8 cellular contexts compared by ENCODE assay signal in the genomic region with DNA sequence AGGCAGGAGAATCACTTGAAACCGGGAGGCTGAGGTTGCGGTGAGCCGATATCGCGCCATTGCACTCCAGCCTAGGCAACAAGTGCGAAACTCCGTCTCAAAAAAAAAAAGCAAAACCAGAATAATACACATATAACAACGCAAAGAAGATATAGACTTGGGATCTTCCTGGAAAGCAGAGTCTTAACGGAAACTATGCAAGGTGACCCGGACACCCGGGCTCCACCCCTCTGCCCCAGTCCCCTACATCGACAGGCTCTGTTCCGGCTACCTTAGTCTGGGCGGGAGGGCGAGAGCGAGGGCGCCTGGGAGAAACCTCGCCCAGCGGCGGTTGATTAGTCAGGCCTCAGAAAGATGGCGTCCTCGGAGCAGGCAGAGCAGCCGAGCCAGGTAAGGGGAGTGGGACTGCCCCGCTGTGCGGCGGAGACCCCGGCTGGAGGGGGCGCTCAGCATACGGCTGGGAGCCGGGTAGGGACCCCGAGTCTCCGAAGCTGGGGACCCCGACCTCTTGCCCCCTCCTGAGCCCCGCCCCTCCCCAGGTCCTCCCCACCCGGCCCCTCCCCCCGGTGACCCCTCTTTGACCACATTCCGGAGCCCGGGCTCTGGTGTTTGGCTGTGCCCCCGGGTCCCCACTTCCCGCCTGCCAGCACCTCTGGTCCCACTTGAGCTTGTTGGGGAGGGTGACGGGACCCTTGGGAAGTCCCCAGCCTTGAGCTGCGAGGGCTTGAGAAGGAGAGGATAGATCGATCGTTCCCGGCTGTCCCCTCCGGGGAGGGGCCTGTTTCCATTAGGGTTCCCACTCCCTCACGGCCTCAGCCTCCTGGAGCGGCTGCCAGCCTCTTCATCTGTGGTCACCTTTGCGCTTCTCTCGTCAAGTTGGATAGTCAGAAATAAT. TPM values are rescaled to one million over a fixed set of nuclear protein-coding genes. Genes with fewer than 3 reads are reported as not detected.
DNase-seq lines count a peak whose midpoint lies in the region; ATAC-seq, FAIRE-seq and TF ChIP-seq lines count a peak whose summit lies in the region.

A gene with protein sequence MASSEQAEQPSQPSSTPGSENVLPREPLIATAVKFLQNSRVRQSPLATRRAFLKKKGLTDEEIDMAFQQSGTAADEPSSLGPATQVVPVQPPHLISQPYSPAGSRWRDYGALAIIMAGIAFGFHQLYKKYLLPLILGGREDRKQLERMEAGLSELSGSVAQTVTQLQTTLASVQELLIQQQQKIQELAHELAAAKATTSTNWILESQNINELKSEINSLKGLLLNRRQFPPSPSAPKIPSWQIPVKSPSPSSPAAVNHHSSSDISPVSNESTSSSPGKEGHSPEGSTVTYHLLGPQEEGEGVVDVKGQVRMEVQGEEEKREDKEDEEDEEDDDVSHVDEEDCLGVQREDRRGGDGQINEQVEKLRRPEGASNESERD (plus strand): TSS at position 338 of the 895 bp plus-strand sequence. CDS start 17 bp downstream, at position 355.

- peaks cover 16 to 28% of the 10 kb centered on the region in 2 donors for H3K4me1 ChIP-seq in thoracic aorta (ENCODE audit: control insufficient read depth in 1 of 2, low read depth in 2 of 2)

- ATAC-seq in Right ventricle myocardium inferior = peak; percentile 93
- ATAC-seq in thoracic aorta (ENCODE audit: insufficient number of reproducible peaks, low FRiP score, low read depth) = peak; percentile 52

- H3K27ac Mint-ChIP-seq in activated naive CD8-positive, alpha-beta T cell = peak within 1 kb of the TSS; percentile 84
- H3K27ac Mint-ChIP-seq in osteocyte (ENCODE audit: unreplicated experiment) = peak within 1 kb of the TSS; percentile 85

- POLR2A ChIA-PET in HEK293T (lab: Yijun Ruan, JAX) = no interaction called here

- intact Hi-C loops in Right ventricle myocardium inferior (cut with DNase I) = no loop called here

- TF ChIP-seq CTCF in osteocyte (IDR thresholded peaks at IDR 0.05) = no peak
- no peak for TF ChIP-seq CTCF in thoracic aorta (IDR thresholded peaks at IDR 0.05)

- H3K4me3 Mint-ChIP-seq in activated naive CD8-positive, alpha-beta T cell = peak within 1 kb of the TSS; percentile 94
- H3K4me3 Mint-ChIP-seq in osteocyte (ENCODE audit: unreplicated experiment) = peak within 1 kb of the TSS; percentile 85

- H3K9me3 Mint-ChIP-seq in activated naive CD8-positive, alpha-beta T cell (ENCODE audit: low read depth) = no peaks in the 10 kb centered on the region
- no peaks in the 10 kb centered on the region for H3K9me3 Mint-ChIP-seq in osteocyte (ENCODE audit: unreplicated experiment)

- DNase-seq in HEK293T (ENCODE audit: extremely low spot score) = peak; percentile 90
- DNase-seq in NCI-H1092 (lab: John Stamatoyannopoulos, UW) = peak; percentile 85
- peak; percentile 91 for DNase-seq in SKM-1 treated with dmso at 0.1 percent for 144 hours (lab: John Stamatoyannopoulos, UW; ENCODE audit: unreplicated experiment)
- peak; percentile 93 for DNase-seq in Right ventricle myocardium inferior (ENCODE audit: missing footprints)
- peak; percentile 92 for DNase-seq in osteocyte (ENCODE audit: extremely low spot score, unreplicated experiment)
- peak; percentile 41 for DNase-seq in thoracic aorta (ENCODE audit: low spot score)

- H3K36me3 Mint-ChIP-seq in activated naive CD8-positive, alpha-beta T cell = no peaks in the 10 kb centered on the region
- H3K36me3 Mint-ChIP-seq in osteocyte (ENCODE audit: unreplicated experiment) = no peaks in the 10 kb centered on the region

- H3K4me1 Mint-ChIP-seq in activated naive CD8-positive, alpha-beta T cell (ENCODE audit: low read depth) = peaks cover 47% of the 10 kb centered on the region
- H3K4me1 Mint-ChIP-seq in osteocyte (ENCODE audit: unreplicated experiment) = peaks cover 42% of the 10 kb centered on the region

- peak within 1 kb of the TSS; percentile 94 for H3K4me3 ChIP-seq in thoracic aorta

- H3K27ac ChIP-seq in thoracic aorta = peak within 1 kb of the TSS; percentile 30 to 50

- no peaks in the 10 kb centered on the region for H3K27me3 Mint-ChIP-seq in activated naive CD8-positive, alpha-beta T cell
- no peaks in the 10 kb centered on the region for H3K27me3 Mint-ChIP-seq in osteocyte (ENCODE audit: unreplicated experiment)

- no peaks in the 10 kb centered on the region for H3K27me3 ChIP-seq in thoracic aorta (replicated peaks; ENCODE audit: insufficient read depth)

- FAIRE-seq in G401.6 (lab: Jason Lieb, UNC) = peak; percentile 81

- CTCF ChIA-PET in HEK293T (lab: Yijun Ruan, JAX) = no interaction called here

- H3K36me3 ChIP-seq in thoracic aorta = no peaks in the 10 kb centered on the region

- no peaks in the 10 kb centered on the region for H3K9me3 ChIP-seq in thoracic aorta

TF ChIP-seq in HEK293T, 16 proteins besides CTCF, POLR2A, EP300 and RAD21:
- TF ChIP-seq NFRKB (IDR thresholded peaks at IDR 0.05) = no peak
- TF ChIP-seq ZNF384 (IDR thresholded peaks at IDR 0.05) = no peak
- TF ChIP-seq SP1 (IDR thresholded peaks at IDR 0.05) = no peak
- no peak for TF ChIP-seq TARDBP (IDR thresholded peaks at IDR 0.05)
- no peak for TF ChIP-seq L3MBTL2 (conservative IDR thresholded peaks at IDR 0.05)
- TF ChIP-seq, protein P1, sequence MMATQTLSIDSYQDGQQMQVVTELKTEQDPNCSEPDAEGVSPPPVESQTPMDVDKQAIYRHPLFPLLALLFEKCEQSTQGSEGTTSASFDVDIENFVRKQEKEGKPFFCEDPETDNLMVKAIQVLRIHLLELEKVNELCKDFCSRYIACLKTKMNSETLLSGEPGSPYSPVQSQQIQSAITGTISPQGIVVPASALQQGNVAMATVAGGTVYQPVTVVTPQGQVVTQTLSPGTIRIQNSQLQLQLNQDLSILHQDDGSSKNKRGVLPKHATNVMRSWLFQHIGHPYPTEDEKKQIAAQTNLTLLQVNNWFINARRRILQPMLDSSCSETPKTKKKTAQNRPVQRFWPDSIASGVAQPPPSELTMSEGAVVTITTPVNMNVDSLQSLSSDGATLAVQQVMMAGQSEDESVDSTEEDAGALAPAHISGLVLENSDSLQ (IDR thresholded peaks at IDR 0.05) = no peak
- TF ChIP-seq CTBP1 (IDR thresholded peaks at IDR 0.05; ENCODE audit: borderline replicate concordance) = no peak
- TF ChIP-seq HDGF (IDR thresholded peaks at IDR 0.05; ENCODE audit: borderline replicate concordance) = no peak

RNA-seq across cellular contexts. Expression of the gene that starts here (rescaled TPM):
- 17.8 TPM for total RNA-seq in Right ventricle myocardium inferior
- 22.2 and 23.8 TPM in 2 replicates for total RNA-seq in osteocyte
- total RNA-seq in thoracic aorta = 10 to 100 TPM; 11.5 to 22.6 TPM

Comparison
In these comparisons a context has a peak if more than half of its experiments do, and no peak if none do; other contexts are left out.
1. Peak in every context shown above with its lines: DNase-seq, ATAC-seq, H3K4me3 ChIP-seq and H3K27ac ChIP-seq.
2. DNase-seq: peak in every context shown above with its lines; median percentile 93 in Right ventricle myocardium inferior; 92 in osteocyte; 91 in SKM-1 treated with dmso at 0.1 percent for 144 hours; 90 in HEK293T; 85 in NCI-H1092; 41 in thoracic aorta.